Comparison of ENCODE assay signal across 8 cellular contexts in genomic region chr2:190069936-190070696, GRCh38. TPM values are rescaled to one million over a fixed set of nuclear protein-coding genes. Genes with fewer than 3 reads are reported as not detected.
DNase-seq lines count a peak whose midpoint lies in the region; ATAC-seq, FAIRE-seq and TF ChIP-seq lines count a peak whose summit lies in the region.

No MANE protein-coding gene starts in this region.

- no peak for TF ChIP-seq POLR2A in GM12878 (IDR thresholded peaks at IDR 0.05; ENCODE audit: low read depth, low read length)
- no peak for TF ChIP-seq POLR2A in uterus (IDR thresholded peaks at IDR 0.05)

- RAD21 ChIA-PET in GM12878 (lab: Charles Lee; ENCODE audit: unreplicated experiment), result interaction anchor here (1.0 to 3.2 kb wide), 3 partner anchors 272 to 409 kb away, joined by 4 to 26 read pairs (median 14); partner anchors contain the start of gene ASNSD1

- SMC1A ChIA-PET in GM12878 (lab: Charles Lee; ENCODE audit: uncharacterized antibody, unreplicated experiment), result interaction anchor here (1.0 to 2.8 kb wide), 5 partner anchors 265 to 411 kb away, joined by 3 to 19 read pairs (median 4); no protein-coding TSS in a partner anchor

- peak; percentile 68 for TF ChIP-seq CTCF in A673 (conservative IDR thresholded peaks at IDR 0.05; ENCODE audit: low read depth, low read length)
- peak; percentile 53 to 74 (median 55) for TF ChIP-seq CTCF in GM12878 (IDR thresholded peaks at IDR 0.05 in 2 of 3, conservative IDR thresholded peaks at IDR 0.05 in 1 of 3; ENCODE audit: control insufficient read depth in 2 of 3, extremely low read depth in 1 of 3, insufficient read depth in 1 of 3, low read depth in 3 of 3, low read length in 3 of 3)
- peak; percentile 37 to 57 (median 48) for TF ChIP-seq CTCF in uterus (IDR thresholded peaks at IDR 0.05)

- CTCF ChIA-PET in A673 (lab: Charles Lee) (no interaction called here), GM12878 (lab: Yijun Ruan, JAX) (interaction anchor here (0.8 to 1.7 kb wide), 9 partner anchors 12 to 469 kb away, joined by 3 to 7 read pairs (median 3); partner anchors contain the start of gene OSGEPL1)

- peak; percentile 73 for DNase-seq in A673 (ENCODE audit: low spot score)
- peak; percentile 18 for DNase-seq in GF-D8 (lab: John Stamatoyannopoulos, UW)
- peak; percentile 65 for DNase-seq in NCI-H748 treated with DMSO at 0.1 percent for 48 hours (lab: John Stamatoyannopoulos, UW)
- no peak for DNase-seq in GM12878 (ENCODE audit: low read depth, low spot score)
- peak; percentile 64 for DNase-seq in kidney tubule cell (ENCODE audit: low spot score)
- DNase-seq in uterus, result peak in 1 of 2 donors; percentile 31

- H3K4me2 ChIP-seq in GM12878 (ENCODE audit: control insufficient read depth, insufficient read depth), result no peak overlapping the region

- no TSS peak for BruUV-seq in A673 (replicated peaks; lab: Mats Ljungman, UMichigan)
- no TSS peak for BruUV-seq in GM12878 (replicated peaks; lab: Mats Ljungman, UMichigan)

- ATAC-seq in HG03521 (IDR thresholded peaks at IDR 0.05; ENCODE audit: unreplicated experiment), result peak; percentile 48
- ATAC-seq in GM12878, result peak; percentile 70
- no peak for ATAC-seq in HG02938 (IDR thresholded peaks at IDR 0.05; ENCODE audit: unreplicated experiment)

- H3K4me3 ChIP-seq in A673 (ENCODE audit: low read depth, low read length, poor library complexity, severe bottlenecking), result no peak overlapping the region
- H3K4me3 ChIP-seq in GM12878, result no peak overlapping the region
- H3K4me3 ChIP-seq in uterus, result no peak overlapping the region

- POLR2A ChIA-PET in A673 (lab: Charles Lee; ENCODE audit: low non-redundant PET) (no interaction called here), GM12878 (lab: Charles Lee) (no interaction called here)

- FAIRE-seq in GM12878 (lab: Jason Lieb, UNC), result peak; percentile 82

- H3K9me3 ChIP-seq in A673 (ENCODE audit: low read depth, low read length, poor library complexity, severe bottlenecking) (no peaks in the 10 kb centered on the region), GM12878 (replicated peaks; ENCODE audit: control insufficient read depth, insufficient read depth, low read length) (no peaks in the 10 kb centered on the region), uterus (no peaks in the 10 kb centered on the region)

- H4K20me1 ChIP-seq in GM12878 (ENCODE audit: control insufficient read depth, insufficient read depth), result no peaks in the 10 kb centered on the region

- no peak overlapping the region for H2AFZ ChIP-seq in GM12878 (ENCODE audit: control insufficient read depth, low read depth, low read length)

- no peaks in the 10 kb centered on the region for H3K79me2 ChIP-seq in GM12878 (ENCODE audit: control insufficient read depth, insufficient read depth, low read length)

- WGBS in GM12878 (ENCODE audit: insufficient coverage, insufficient replicate concordance, low lambda C conversion rate, missing lambda C conversion rate), result 46% methylated on average over 3 of the region's 3 CpGs

- H3K27ac ChIP-seq in A673 (ENCODE audit: low read depth, low read length, poor library complexity, severe bottlenecking), result no peak overlapping the region
- no peak overlapping the region for H3K27ac ChIP-seq in GM12878 (ENCODE audit: control insufficient read depth, insufficient read depth)
- no peak overlapping the region for H3K27ac ChIP-seq in uterus

- H3K4me1 ChIP-seq in A673 (ENCODE audit: insufficient read depth, low read length, poor library complexity, severe bottlenecking), result peaks cover 4% of the 10 kb centered on the region
- H3K4me1 ChIP-seq in GM12878 (ENCODE audit: control insufficient read depth, insufficient read depth, low read length), result no peaks in the 10 kb centered on the region
- no peaks in the 10 kb centered on the region for H3K4me1 ChIP-seq in uterus

- no peak overlapping the region for H3K9ac ChIP-seq in GM12878 (ENCODE audit: control insufficient read depth, insufficient read depth, low read length)

- intact Hi-C loops in A673 (cut with micrococcal nuclease; ENCODE audit: unreplicated experiment) (loop anchor here (5.0 kb wide), 3 partner anchors 273 to 408 kb away; partner anchors contain the start of gene ASNSD1), GM12878 (cut with micrococcal nuclease; ENCODE audit: unreplicated experiment) (loop anchor here (1.0 to 2.0 kb wide), 3 partner anchors 272 to 409 kb away; partner anchors contain the start of gene ASNSD1), uterus (cut with DNase I; ENCODE audit: low total_unique reads) (no loop called here)

- no peaks in the 10 kb centered on the region for H3K27me3 ChIP-seq in A673 (replicated peaks; ENCODE audit: insufficient read depth, low read depth, low read length, poor library complexity)
- H3K27me3 ChIP-seq in GM12878 (replicated peaks in 1 of 2; ENCODE audit: control insufficient read depth in 2 of 2, insufficient read depth in 2 of 2, low read length in 1 of 2), result no peaks in the 10 kb centered on the region
- H3K27me3 ChIP-seq in uterus, result no peaks in the 10 kb centered on the region

- peak; percentile 93 for TF ChIP-seq RAD21 in GM12878 (IDR thresholded peaks at IDR 0.05; ENCODE audit: insufficient read depth, low read depth, low read length)

- H3K36me3 ChIP-seq in A673 (ENCODE audit: insufficient read depth, low read length, poor library complexity, severe bottlenecking), result no peaks in the 10 kb centered on the region
- no peaks in the 10 kb centered on the region for H3K36me3 ChIP-seq in GM12878 (ENCODE audit: control insufficient read depth in 2 of 2, insufficient read depth in 2 of 2, low read length in 1 of 2)
- H3K36me3 ChIP-seq in uterus, result no peaks in the 10 kb centered on the region

- in situ Hi-C loops in GM12878 (cut with MboI), result loop anchor here (5.0 kb wide), 2 partner anchors 273 to 398 kb away; partner anchors contain the start of gene ANKAR

- TF ChIP-seq EP300 in GM12878 (IDR thresholded peaks at IDR 0.05; ENCODE audit: borderline replicate concordance in 1 of 2, control insufficient read depth in 1 of 2, low read depth in 2 of 2, low read length in 2 of 2), result no peak

TF ChIP-seq in GM12878, 131 proteins besides CTCF, POLR2A, EP300 and RAD21:
- TF ChIP-seq RB1 (IDR thresholded peaks at IDR 0.05; ENCODE audit: borderline replicate concordance) (no peak), IKZF1 (conservative IDR thresholded peaks at IDR 0.05) (no peak), ZNF384 (IDR thresholded peaks at IDR 0.05; ENCODE audit: borderline replicate concordance, low read depth, low read length) (peak; percentile 98), SMC3 (IDR thresholded peaks at IDR 0.05; ENCODE audit: borderline replicate concordance, low read length) (peak; percentile 93), ZBTB33 (IDR thresholded peaks at IDR 0.05) (no peak)

RNA-seq across cellular contexts. Expression of gene MSTN, which starts 7.6 kb away (rescaled TPM):
- total RNA-seq in A673 (2021) (not detected in 2 replicates), GM12878 (2014; rRNA removed) (0.05 TPM in 1 of 2 replicates, not detected in the other), GM12878 (2014; rRNA removed; fragmentation: Illumina TruSeq; extraction: Trizol) (not detected in 2 replicates), GM12878 (2021) (not detected in 2 replicates), uterus (1 to 10 TPM in 1 of 4 donors, under 1 TPM in 1, not detected in 2; 0.95 to 1.9 TPM)
- 0.81 and 1.0 TPM in 2 replicates for total RNA-seq in GM12878 (2013; cell fraction: nucleolus; rRNA removed)
- not detected for polyA plus RNA-seq in GM12878 (2011; ENCODE audit: low read depth)
- polyA plus RNA-seq in GM12878 (2011; rRNA removed) (0.33 and 0.88 TPM in 2 replicates), GM12878 (2014; fragmentation: Illumina TruSeq; extraction: Trizol) (0.04 TPM in 1 of 2 replicates, not detected in the other), GM12878 (2014; fragmentation: Nextera tagmentation; extraction: Ambion mirVana) (not detected), GM12878 (2014; rRNA removed) (0.10 TPM in 1 of 2 replicates, not detected in the other), GM12878 (2016; fragmentation: Nextera tagmentation; extraction: Ambion mirVana) (not detected)
- 0.06 TPM in 1 of 2 replicates, not detected in the other for polyA plus RNA-seq in GM12878 (2011; cell fraction: cytosol; rRNA removed)
- polyA plus RNA-seq in GM12878 (2011; cell fraction: nucleus; rRNA removed), result 1.2 and 1.6 TPM in 2 replicates
- 0.04 TPM in 1 of 2 replicates, not detected in the other for polyA plus RNA-seq in GM12878 (2012)
- polyA minus RNA-seq in GM12878 (2011; rRNA and poly(A)+ RNA removed), result 0.10 and 0.15 TPM in 2 replicates
- not detected in 2 replicates for polyA minus RNA-seq in GM12878 (2011; cell fraction: cytosol; rRNA and poly(A)+ RNA removed)
- polyA minus RNA-seq in GM12878 (2011; cell fraction: nucleus; rRNA and poly(A)+ RNA removed), result 0.24 and 0.29 TPM in 2 replicates
